ENCODE assay signal across 22 cellular contexts in the genomic region with DNA sequence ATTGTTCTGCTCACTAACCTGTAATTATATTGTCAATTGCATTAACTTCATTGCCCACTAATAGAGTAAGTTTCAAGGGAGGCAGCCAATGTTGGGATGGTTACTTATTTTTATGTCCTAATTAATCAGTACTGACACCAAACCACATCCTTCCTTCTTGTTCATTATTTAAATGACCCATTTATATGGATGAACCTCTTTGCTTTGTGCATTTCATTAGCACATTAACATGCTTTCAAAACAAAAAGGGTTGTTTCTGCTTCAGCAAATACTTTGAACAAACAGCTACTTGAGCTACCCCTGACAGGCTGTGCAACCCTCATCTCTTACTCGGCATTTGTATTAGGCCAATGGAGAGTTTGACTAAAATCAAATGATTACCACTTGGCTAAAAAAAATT.
"Had no signal": no experiment of that assay in that cellular context is flagged by ENCODE, and none has a peak within 500 bp of the region (broad histone marks: within the 10 kb centered on the region; RNA-seq: fewer than 3 reads in every experiment).

No MANE protein-coding gene starts in this region.

- H3K4me3 ChIP-seq: esophagus muscularis mucosa, gastroesophageal sphincter, heart left ventricle, left ventricle myocardium inferior, prostate gland, right lobe of liver, upper lobe of left lung had no signal

- H3K27ac ChIP-seq: esophagus muscularis mucosa, gastroesophageal sphincter, heart left ventricle, left ventricle myocardium inferior, prostate gland, right lobe of liver had no signal

- H3K9me3 Mint-ChIP-seq: activated T-helper 1 cell treated with anti-CD3 and anti-CD28 coated beads, Interleukin-12 subunit alpha, Interleukin-12 subunit beta, Interleukin-2, Interleukin-4 antibody, amounts not matched to agents 30 ng/mL and 10 ng/mL and 1 ng/mL, durations not matched to agents 14 hours and 24 hours and 36 hours; nephron; stimulated activated naive CD8-positive, alpha-beta T cell treated with anti-CD3 and anti-CD28 coated beads, Interleukin-15, amount 100 ng/mL, for 72 hours; WTC11 had no signal

- H3K27me3 Mint-ChIP-seq: activated naive CD8-positive, alpha-beta T cell; stimulated activated naive CD8-positive, alpha-beta T cell treated with anti-CD3 and anti-CD28 coated beads, Interleukin-15, amount 100 ng/mL, for 72 hours had no signal

- H3K27ac Mint-ChIP-seq: activated CD4-positive, alpha-beta T cell treated with anti-CD3 and anti-CD28 coated beads for 36 hours; activated naive CD8-positive, alpha-beta T cell; activated T-helper 1 cell treated with anti-CD3 and anti-CD28 coated beads, Interleukin-12 subunit alpha, Interleukin-12 subunit beta, Interleukin-2, Interleukin-4 antibody, amounts not matched to agents 30 ng/mL and 10 ng/mL and 1 ng/mL, durations not matched to agents 14 hours and 24 hours and 36 hours; stimulated activated naive CD8-positive, alpha-beta T cell treated with anti-CD3 and anti-CD28 coated beads, Interleukin-15, amount 100 ng/mL, for 72 hours; WTC11 had no signal

- H3K9me3 ChIP-seq: esophagus muscularis mucosa, gastroesophageal sphincter, heart left ventricle, left ventricle myocardium inferior, prostate gland, right lobe of liver, upper lobe of left lung had no signal

- H3K4me3 Mint-ChIP-seq: activated CD4-positive, alpha-beta T cell treated with anti-CD3 and anti-CD28 coated beads for 36 hours; activated naive CD8-positive, alpha-beta T cell; activated T-helper 1 cell treated with anti-CD3 and anti-CD28 coated beads, Interleukin-12 subunit alpha, Interleukin-12 subunit beta, Interleukin-2, Interleukin-4 antibody, amounts not matched to agents 30 ng/mL and 10 ng/mL and 1 ng/mL, durations not matched to agents 14 hours and 24 hours and 36 hours; nephron; stimulated activated naive CD8-positive, alpha-beta T cell treated with anti-CD3 and anti-CD28 coated beads, Interleukin-15, amount 100 ng/mL, for 72 hours; WTC11 had no signal

- ATAC-seq: activated CD4-positive, alpha-beta T cell treated with anti-CD3 and anti-CD28 coated beads for 36 hours; gastroesophageal sphincter; heart left ventricle; stimulated activated naive CD8-positive, alpha-beta T cell treated with anti-CD3 and anti-CD28 coated beads, Interleukin-15, amount 100 ng/mL, for 72 hours; WTC11 had no signal

- DNase-seq: activated CD4-positive, alpha-beta T cell treated with anti-CD3 and anti-CD28 coated beads for 36 hours; activated CD4-positive, alpha-beta T cell treated with anti-CD3 and anti-CD28 coated beads, Interleukin-2, amount 50 U/mL, for 48 hours; activated gamma-delta T cell treated with Interleukin-2 at 50 U/mL for 16 hours; cerebellar nuclear complex; effector memory CD4-positive, alpha-beta T cell; heart left ventricle; left ventricle myocardium inferior; mammary epithelial cell; midbrain; occipital lobe; right lobe of liver; stimulated activated CD4-positive, alpha-beta T cell treated with anti-CD3 and anti-CD28 coated beads, Interleukin-15, amount 100 ng/mL, for 24 hours; stimulated activated CD4-positive, alpha-beta T cell treated with anti-CD3 and anti-CD28 coated beads, Interleukin-2, amount 100 ng/mL, for 48 hours; stimulated activated naive CD8-positive, alpha-beta T cell treated with anti-CD3 and anti-CD28 coated beads, Interleukin-15, amount 100 ng/mL, for 72 hours; upper lobe of left lung had no signal

- H3K36me3 Mint-ChIP-seq: activated naive CD8-positive, alpha-beta T cell; WTC11 had no signal

- H3K36me3 ChIP-seq: esophagus muscularis mucosa, gastroesophageal sphincter, heart left ventricle, left ventricle myocardium inferior, prostate gland, right lobe of liver, upper lobe of left lung had no signal

- H3K4me1 Mint-ChIP-seq: activated CD4-positive, alpha-beta T cell treated with anti-CD3 and anti-CD28 coated beads for 36 hours; stimulated activated naive CD8-positive, alpha-beta T cell treated with anti-CD3 and anti-CD28 coated beads, Interleukin-15, amount 100 ng/mL, for 72 hours had no signal

- H3K27me3 ChIP-seq: esophagus muscularis mucosa, gastroesophageal sphincter, heart left ventricle, right lobe of liver, upper lobe of left lung had no signal

- H3K4me1 ChIP-seq: esophagus muscularis mucosa, gastroesophageal sphincter, prostate gland had no signal
